ENCODE assay signal across 10 cellular contexts in the genomic region with DNA sequence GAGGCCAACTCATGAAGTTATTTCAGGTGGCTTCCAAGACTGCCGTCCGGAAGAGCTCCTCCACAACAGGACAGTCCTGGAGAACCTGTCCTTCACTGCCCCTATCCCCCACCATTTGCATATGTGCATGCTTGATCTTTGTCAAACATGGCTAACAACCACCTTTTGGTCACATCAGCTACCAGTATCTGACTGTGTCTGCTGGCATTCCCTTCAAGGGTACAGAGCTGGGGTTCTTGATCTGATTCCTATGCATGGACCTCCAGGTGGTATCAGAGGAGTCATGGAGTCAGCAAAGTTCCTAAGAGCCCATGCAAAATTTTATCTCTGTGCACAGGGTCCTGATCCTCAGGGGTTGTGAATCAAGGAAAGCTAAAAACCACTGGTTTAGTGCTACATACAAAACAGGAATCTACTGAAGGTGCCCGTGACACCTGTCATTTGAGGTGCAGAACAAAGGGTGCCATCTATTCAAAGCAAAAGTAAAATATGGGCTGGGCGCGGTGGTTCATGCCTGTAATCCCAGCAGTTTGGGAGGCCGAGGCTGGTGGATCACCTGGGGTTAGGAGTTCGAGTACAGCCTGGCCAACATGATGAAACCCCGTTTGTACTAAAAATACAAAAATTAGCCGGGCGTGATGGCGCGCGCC. TPM values are rescaled to one million over a fixed set of nuclear protein-coding genes. Genes with fewer than 3 reads are reported as not detected.
A peak's percentile ranks its signal among the peaks of the same experiment; 100 is the strongest.
DNase-seq lines count a peak whose midpoint lies in the region; TF ChIP-seq lines count a peak whose summit lies in the region.
"Had no signal": no experiment of that assay in that cellular context is flagged by ENCODE, and none has a peak within 500 bp of the region (broad histone marks: within the 10 kb centered on the region; RNA-seq: fewer than 3 reads in every experiment).

No MANE protein-coding gene starts in this region.

- H2AFZ ChIP-seq in Loucy (ENCODE audit: low read length): no peak overlapping the region

- peak overlapping the region; percentile 89 for H3K4me2 ChIP-seq in Loucy (ENCODE audit: low read depth, low read length, poor library complexity, severe bottlenecking)

- intact Hi-C loops in thyroid gland (cut with DNase I): no loop called here

- WGBS in thyroid gland, 2 donors: 93% methylated on average over 13 of the region's 13 CpGs

- no peak for TF ChIP-seq CTCF in Loucy (conservative IDR thresholded peaks at IDR 0.05; ENCODE audit: low read length)
- no peak for TF ChIP-seq CTCF in brain (conservative IDR thresholded peaks at IDR 0.05)
- TF ChIP-seq CTCF in nephron (IDR thresholded peaks at IDR 0.05; ENCODE audit: unreplicated experiment in 3 of 3): no peak
- no peak for TF ChIP-seq CTCF in thyroid gland (IDR thresholded peaks at IDR 0.05)

- H3K4me3 ChIP-seq in GM08714 (ENCODE audit: low read length): peak overlapping the region; percentile 20; the same call in 1 of the 2 replicates
- peak overlapping the region; percentile 86 for H3K4me3 ChIP-seq in Loucy (ENCODE audit: low read length, poor library complexity, severe bottlenecking)
- H3K4me3 ChIP-seq in thyroid gland (replicated peaks in 1 of 3): no peak overlapping the region

- H3K4me1 ChIP-seq in Loucy (ENCODE audit: insufficient read depth, low read length, poor library complexity, severe bottlenecking): peaks cover 53% of the 10 kb centered on the region
- peaks cover 37 to 53% of the 10 kb centered on the region in 2 donors for H3K4me1 ChIP-seq in thyroid gland

- H3K9me2 ChIP-seq in Loucy (replicated peaks; ENCODE audit: low read depth, low read length): no peaks in the 10 kb centered on the region

- H3K4me3 Mint-ChIP-seq in brain (peak overlapping the region in 3 of 5 experiments; percentile 8 to 63 (median 27)), nephron (peak overlapping the region in 2 of 3 experiments; percentile 23 to 54)

- no peak overlapping the region for H3K27ac ChIP-seq in thyroid gland

- peaks cover 11% of the 10 kb centered on the region for H3K27me3 Mint-ChIP-seq in brain
- H3K27me3 Mint-ChIP-seq in nephron (ENCODE audit: low read depth): no peaks in the 10 kb centered on the region

- H3K36me3 ChIP-seq in Loucy (ENCODE audit: insufficient read depth, low read length) (no peaks in the 10 kb centered on the region), thyroid gland (no peaks in the 10 kb centered on the region)
- H3K36me3 ChIP-seq: stomach had no signal

- H3K27ac Mint-ChIP-seq in brain: peak overlapping the region in 1 of 5 experiments; percentile 50
- H3K27ac Mint-ChIP-seq in nephron: no peak overlapping the region

- peaks cover 80% of the 10 kb centered on the region for H4K20me1 ChIP-seq in Loucy (ENCODE audit: insufficient read depth, low read length, poor library complexity, severe bottlenecking)

- H3K27me3 ChIP-seq in Loucy (ENCODE audit: insufficient read depth, low read length, poor library complexity, severe bottlenecking) (no peaks in the 10 kb centered on the region), thyroid gland (no peaks in the 10 kb centered on the region)
- H3K27me3 ChIP-seq: stomach had no signal

- H3K9me3 ChIP-seq in Loucy (ENCODE audit: insufficient read depth, low read depth, low read length): no peaks in the 10 kb centered on the region
- H3K9me3 ChIP-seq in thyroid gland: no peaks in the 10 kb centered on the region
- H3K9me3 ChIP-seq: stomach had no signal

- H3K36me3 Mint-ChIP-seq in brain (peaks cover 21% of the 10 kb centered on the region), nephron (ENCODE audit: low read depth) (peaks cover 5% of the 10 kb centered on the region)

- TF ChIP-seq POLR2A in thyroid gland (IDR thresholded peaks at IDR 0.05): no peak

- no peak for DNase-seq in stimulated activated CD4-positive, alpha-beta T cell treated with anti-CD3 and anti-CD28 coated beads, Interleukin-2, amount 100 ng/mL, for 48 hours
- no peak for DNase-seq in stimulated activated CD4-positive, alpha-beta T cell treated with anti-CD3 and anti-CD28 coated beads, Interleukin-2, amount 100 ng/mL, for 24 hours
- DNase-seq in thyroid gland: no peak
- DNase-seq in activated CD4-positive, CD25-positive, alpha-beta regulatory T cell (lab: John Stamatoyannopoulos, UW): no peak
- DNase-seq: NCI-H1417, stomach had no signal

- peaks cover 0 to 4% (median 0%) of the 10 kb centered on the region in 5 experiments for H3K9me3 Mint-ChIP-seq in brain
- H3K9me3 Mint-ChIP-seq in nephron: no peaks in the 10 kb centered on the region

- H3K4me1 Mint-ChIP-seq in brain: peaks cover 73% of the 10 kb centered on the region
- H3K4me1 Mint-ChIP-seq in nephron: peaks cover 44% of the 10 kb centered on the region

- 0 out of 2 replicates have a peak, but pooled peaks cover 3% of the 10 kb centered on the region for H3F3A ChIP-seq in Loucy (ENCODE audit: low read depth)

- H3K9ac ChIP-seq in Loucy (ENCODE audit: low read depth, low read length, poor library complexity, severe bottlenecking): peak overlapping the region; percentile 43

- H3K79me2 ChIP-seq in Loucy (ENCODE audit: insufficient read depth, low read length): peaks cover 89% of the 10 kb centered on the region

RNA-seq across cellular contexts. Expression of gene PPTC7, which starts 3.8 kb away (rescaled TPM):
- 4.3 TPM for polyA plus RNA-seq in brain (ENCODE audit: insufficient read depth, low read depth, low replicate concordance)
- total RNA-seq in thyroid gland: 10 to 100 TPM; 15.8 to 28.9 (median 22.8) TPM

RNA-seq across cellular contexts. Expression of gene TCTN1, which starts 34.6 kb away (rescaled TPM):
- 27.9 TPM for polyA plus RNA-seq in brain (ENCODE audit: insufficient read depth, low read depth, low replicate concordance)
- 100 to 1,000 TPM in 3 of 4 donors, 10 to 100 TPM in 1; 98.8 to 204 (median 125) TPM for total RNA-seq in thyroid gland

Comparison
In these comparisons a context has a peak if more than half of its experiments do, and no peak if none do; other contexts are left out.
1. H3K4me3 ChIP-seq: peak in GM08714 (single experiment) and Loucy (single experiment); none in thyroid gland (0 of 3).